Comparison of ENCODE assay signal across 8 cellular contexts in the genomic region with DNA sequence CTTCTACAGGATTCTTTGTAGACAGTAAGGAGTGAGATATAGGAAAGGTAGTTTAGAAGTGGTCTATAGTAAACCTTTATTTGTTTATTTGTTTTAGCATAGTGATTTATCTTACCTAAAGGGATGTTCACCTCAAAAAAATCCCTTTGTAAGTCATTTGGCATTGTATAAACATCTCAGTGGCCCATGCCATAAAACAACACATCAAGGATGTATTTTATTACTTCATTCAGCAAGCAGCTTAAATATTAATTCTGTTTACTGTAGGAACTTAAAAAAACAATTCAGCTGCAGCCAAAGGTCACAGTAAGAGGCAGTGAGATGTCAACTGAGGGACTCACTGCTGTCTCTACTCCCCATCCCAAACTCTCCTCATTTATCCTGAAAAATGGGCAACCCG.
"Had no signal": no experiment of that assay in that cellular context is flagged by ENCODE, and none has a peak within 500 bp of the region (broad histone marks: within the 10 kb centered on the region; RNA-seq: fewer than 3 reads in every experiment).

No MANE protein-coding gene starts in this region.

- H3K4me3 Mint-ChIP-seq: GM23338, H9, IgD-negative memory B cell had no signal

- H3K27me3 Mint-ChIP-seq: IgD-negative memory B cell had no signal

- H3K36me3 Mint-ChIP-seq: IgD-negative memory B cell had no signal

- ATAC-seq: GM23338, HepG2 had no signal

- FAIRE-seq: H1, H54, HepG2 had no signal

- H3K4me2 ChIP-seq: GM23338 had no signal

- DNase-seq: H9, HCEC 1CT, KBM-7 had no signal

- H3K27ac Mint-ChIP-seq: H9, IgD-negative memory B cell had no signal

- H3K9me3 Mint-ChIP-seq: GM23338, H9, IgD-negative memory B cell had no signal

- H3K4me3 ChIP-seq: GM23338 had no signal
